Comparison of ENCODE assay signal across 14 cellular contexts in the genomic region with DNA sequence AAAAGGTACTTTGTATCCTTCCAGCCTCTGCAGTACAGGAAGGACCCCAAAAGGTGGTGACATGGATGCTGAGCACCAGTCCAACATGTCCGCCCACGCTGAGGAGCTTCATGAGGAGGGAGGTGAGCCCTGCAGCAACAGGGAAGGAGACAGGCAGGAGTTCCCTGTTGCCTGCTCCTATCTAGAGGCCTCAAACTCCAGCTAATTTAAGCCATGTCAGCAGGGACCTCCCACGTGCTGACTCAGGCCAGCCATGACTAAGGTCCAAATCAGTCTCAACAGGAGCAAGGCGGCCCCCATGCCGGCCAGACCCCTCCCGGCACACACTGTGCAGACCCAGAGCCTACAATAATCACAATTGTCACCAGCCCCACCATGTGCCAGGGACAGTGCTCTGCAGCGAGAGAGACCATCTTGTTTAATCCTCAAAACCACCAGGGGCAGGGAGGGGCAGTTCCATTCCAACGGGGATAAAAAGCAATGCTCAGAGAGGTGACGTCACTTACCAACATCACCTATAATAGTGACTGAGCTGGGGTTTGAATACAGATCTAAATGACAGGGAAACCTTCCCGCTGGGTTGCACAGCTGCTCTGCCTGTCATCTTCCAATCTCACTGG. TPM values are rescaled to one million over a fixed set of nuclear protein-coding genes. Genes with fewer than 3 reads are reported as not detected.
DNase-seq lines count a peak whose midpoint lies in the region; ATAC-seq, FAIRE-seq and TF ChIP-seq lines count a peak whose summit lies in the region.
"Had no signal": no experiment of that assay in that cellular context is flagged by ENCODE, and none has a peak within 500 bp of the region (broad histone marks: within the 10 kb centered on the region; RNA-seq: fewer than 3 reads in every experiment).

No MANE protein-coding gene starts in this region.

- H3K36me3 ChIP-seq in GM23248 (ENCODE audit: low read depth) (no peaks in the 10 kb centered on the region), endothelial cell of umbilical vein (ENCODE audit: control insufficient read depth in 2 of 2, extremely low read depth in 1 of 2, insufficient read depth in 2 of 2, low read length in 2 of 2) (no peaks in the 10 kb centered on the region), tibial nerve (no peaks in the 10 kb centered on the region)

- peaks cover 11% of the 10 kb centered on the region for H3K9me3 Mint-ChIP-seq in osteocyte (ENCODE audit: unreplicated experiment)

- H3K4me1 ChIP-seq in GM23248 (ENCODE audit: insufficient read depth): peaks cover 34% of the 10 kb centered on the region
- peaks cover 27% of the 10 kb centered on the region for H3K4me1 ChIP-seq in endothelial cell of umbilical vein (ENCODE audit: control insufficient read depth, extremely low read depth, insufficient read depth, low read length)
- H3K4me1 ChIP-seq in tibial nerve: peaks cover 0 to 15% (median 0%) of the 10 kb centered on the region in 4 donors

- H2AFZ ChIP-seq in GM23248: peak overlapping the region; percentile 27; the same call in 1 of the 2 replicates
- H2AFZ ChIP-seq in endothelial cell of umbilical vein (ENCODE audit: low read depth, low read length): peak overlapping the region; percentile 20

- no peaks in the 10 kb centered on the region for H3K9me2 ChIP-seq in GM23248 (ENCODE audit: insufficient read depth)

- H3K79me2 ChIP-seq in GM23248 (ENCODE audit: insufficient read depth) (no peaks in the 10 kb centered on the region), endothelial cell of umbilical vein (ENCODE audit: control insufficient read depth, insufficient read depth, low read length) (no peaks in the 10 kb centered on the region)

- H3K4me3 Mint-ChIP-seq in osteocyte (ENCODE audit: unreplicated experiment): no peak overlapping the region
- H3K4me3 Mint-ChIP-seq: neural crest cell had no signal

- H3K27me3 Mint-ChIP-seq in osteocyte (ENCODE audit: unreplicated experiment): peaks cover 2% of the 10 kb centered on the region

- no peaks in the 10 kb centered on the region for H3K9me3 ChIP-seq in GM23248 (ENCODE audit: low read depth)
- H3K9me3 ChIP-seq in endothelial cell of umbilical vein (replicated peaks; ENCODE audit: control insufficient read depth, insufficient read depth, low read length): no peaks in the 10 kb centered on the region
- peaks cover 0 to 11% (median 4%) of the 10 kb centered on the region in 4 donors for H3K9me3 ChIP-seq in tibial nerve

- H3K9ac ChIP-seq in GM23248 (no peak overlapping the region), endothelial cell of umbilical vein (replicated peaks; ENCODE audit: extremely low read depth, insufficient read depth, low read length) (no peak overlapping the region)

- no peak for TF ChIP-seq POLR2A in endothelial cell of umbilical vein (IDR thresholded peaks at IDR 0.05; ENCODE audit: low read depth, low read length)
- TF ChIP-seq POLR2A in tibial nerve (IDR thresholded peaks at IDR 0.05): no peak

- CTCF ChIA-PET in endothelial cell of umbilical vein (lab: Charles Lee): interaction anchor here (0.7 to 1.7 kb wide), 5 partner anchors 10 to 50 kb away, joined by 3 to 6 read pairs (median 5); no protein-coding TSS in a partner anchor

- FAIRE-seq in endothelial cell of umbilical vein (lab: Jason Lieb, UNC): no peak

- H3K27ac ChIP-seq in GM23248 (peak overlapping the region; percentile 58), endothelial cell of umbilical vein (ENCODE audit: insufficient read depth, low read depth, low read length) (no peak overlapping the region), tibial nerve (no peak overlapping the region)

- no peak for TF ChIP-seq EP300 in tibial nerve (IDR thresholded peaks at IDR 0.05)

- H3K9me1 ChIP-seq in endothelial cell of umbilical vein (replicated peaks; ENCODE audit: control insufficient read depth, extremely low read depth, insufficient read depth, low read length): no peaks in the 10 kb centered on the region

- H3K4me1 Mint-ChIP-seq in osteocyte (ENCODE audit: unreplicated experiment): peaks cover 38% of the 10 kb centered on the region

- H3K27me3 ChIP-seq in GM23248 (replicated peaks; ENCODE audit: insufficient read depth) (no peaks in the 10 kb centered on the region), endothelial cell of umbilical vein (ENCODE audit: control insufficient read depth in 2 of 2, insufficient read depth in 2 of 2, low read length in 2 of 2) (peaks cover 0 to 2% of the 10 kb centered on the region in 2 experiments), tibial nerve (peaks cover 0 to 4% of the 10 kb centered on the region in 2 donors)

- H3F3A ChIP-seq in GM23248 (ENCODE audit: insufficient read depth): peaks cover 20% of the 10 kb centered on the region

- H3K4me3 ChIP-seq in GM23248 (no peak overlapping the region), endothelial cell of umbilical vein (replicated peaks in 1 of 3; ENCODE audit: insufficient read depth in 1 of 3, low read depth in 1 of 3, low read length in 3 of 3) (no peak overlapping the region), tibial nerve (no peak overlapping the region)

- intact Hi-C loops in endothelial cell of umbilical vein (cut with micrococcal nuclease): no loop called here

- peak; percentile 86 for DNase-seq in GM23248
- peak; percentile 85 for DNase-seq in OCI-M1 (lab: John Stamatoyannopoulos, UW)
- no peak for DNase-seq in endothelial cell of umbilical vein (ENCODE audit: low read depth, low spot score)
- DNase-seq in osteocyte (ENCODE audit: extremely low spot score, unreplicated experiment): peak; percentile 64
- DNase-seq in tibial nerve (ENCODE audit: low spot score in 2 of 2): no peak
- no peak for DNase-seq in NCI-H2227 (lab: John Stamatoyannopoulos, UW; ENCODE audit: unreplicated experiment)
- DNase-seq in NCI-H345 treated with DMSO at 0.1 percent for 48 hours (lab: John Stamatoyannopoulos, UW; ENCODE audit: unreplicated experiment): no peak
- DNase-seq: activated gamma-delta T cell treated with Interleukin-2 at 50 U/mL for 16 hours; DMS53; MV-4-11; stimulated activated CD4-positive, alpha-beta T cell treated with anti-CD3 and anti-CD28 coated beads, Interleukin-4, amount 100 ng/mL, for 1 hour had no signal

- dilution Hi-C loops in endothelial cell of umbilical vein (cut with MboI; ENCODE audit: extremely low pct_ligation_motif_present, low sequenced_read_pairs): no loop called here

- ATAC-seq in GM19328 (IDR thresholded peaks at IDR 0.05; ENCODE audit: unreplicated experiment): no peak
- ATAC-seq: activated CD4-positive, CD25-positive, alpha-beta regulatory T cell treated with anti-CD3 and anti-CD28 coated beads, Interleukin-2, amount 50 U/mL, for 24 hours had no signal

- peak overlapping the region; percentile 57 for H3K4me2 ChIP-seq in GM23248 (ENCODE audit: unreplicated experiment)
- H3K4me2 ChIP-seq in endothelial cell of umbilical vein (ENCODE audit: insufficient read depth, low read length): no peak overlapping the region

- 46 to 49% methylated on average over 10 of the region's 10 CpGs for WGBS in GM23248 (ENCODE audit: low coverage in 1 of 2, low lambda C conversion rate in 2 of 2, missing lambda C conversion rate in 2 of 2), 2 experiments
- 60 to 77% methylated on average over 8 to 10 of the region's 10 CpGs for WGBS in tibial nerve, 2 donors

- BruUV-seq in endothelial cell of umbilical vein (replicated peaks; lab: Mats Ljungman, UMichigan): no TSS peak

- peaks cover 3% of the 10 kb centered on the region for H3K36me3 Mint-ChIP-seq in osteocyte (ENCODE audit: unreplicated experiment)

- in situ Hi-C loops in GM23248 (cut with MboI): no loop called here

- H3K27ac Mint-ChIP-seq in osteocyte (ENCODE audit: unreplicated experiment): peak overlapping the region; percentile 42

- POLR2A ChIA-PET in endothelial cell of umbilical vein (lab: Charles Lee): no interaction called here

- TF ChIP-seq CTCF in endothelial cell of umbilical vein (IDR thresholded peaks at IDR 0.05; ENCODE audit: extremely low read depth in 1 of 2, insufficient read depth in 1 of 2, low read depth in 1 of 2, low read length in 2 of 2) (no peak), osteocyte (IDR thresholded peaks at IDR 0.05) (no peak), tibial nerve (IDR thresholded peaks at IDR 0.05) (no peak)

- H4K20me1 ChIP-seq in GM23248 (ENCODE audit: insufficient read depth): no peaks in the 10 kb centered on the region
- H4K20me1 ChIP-seq in endothelial cell of umbilical vein (replicated peaks; ENCODE audit: control insufficient read depth, extremely low read depth, insufficient read depth, low read length): no peaks in the 10 kb centered on the region

TF ChIP-seq in endothelial cell of umbilical vein, 7 proteins besides CTCF, POLR2A, EP300 and RAD21:
- no peak for TF ChIP-seq JUN (IDR thresholded peaks at IDR 0.05; ENCODE audit: borderline replicate concordance, insufficient read depth, insufficient read length, low read depth)
- TF ChIP-seq EZH2 (IDR thresholded peaks at IDR 0.05; ENCODE audit: borderline replicate concordance, low read depth, low read length, severe bottlenecking): no peak
- TF ChIP-seq, protein P1, sequence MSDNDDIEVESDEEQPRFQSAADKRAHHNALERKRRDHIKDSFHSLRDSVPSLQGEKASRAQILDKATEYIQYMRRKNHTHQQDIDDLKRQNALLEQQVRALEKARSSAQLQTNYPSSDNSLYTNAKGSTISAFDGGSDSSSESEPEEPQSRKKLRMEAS (IDR thresholded peaks at IDR 0.05; ENCODE audit: insufficient read depth, insufficient read length): no peak
- no peak for TF ChIP-seq GATA2 (IDR thresholded peaks at IDR 0.05; ENCODE audit: insufficient read depth, insufficient read length, low read depth, low read length)
- no peak for TF ChIP-seq POLR2AphosphoS5 (IDR thresholded peaks at IDR 0.05; ENCODE audit: insufficient read depth, low read depth, low read length)
- no peak for TF ChIP-seq FOS (IDR thresholded peaks at IDR 0.05; ENCODE audit: borderline replicate concordance, insufficient read depth, low read length)
- no peak for TF ChIP-seq MYC (IDR thresholded peaks at IDR 0.05; ENCODE audit: low read depth, low read length)

RNA-seq across cellular contexts. Expression of a gene that starts 54.5 kb away (rescaled TPM):
- 23.8 and 28.6 TPM in 2 replicates for total RNA-seq in GM23248 (2014; rRNA removed; shearing (Covaris generic))
- 33.3 and 34.0 TPM in 2 replicates for polyA plus RNA-seq in GM23248 (2016; fragmentation: Nextera tagmentation; extraction: Ambion mirVana)
- total RNA-seq in endothelial cell of umbilical vein: 62.2 and 63.9 TPM in 2 replicates
- polyA plus RNA-seq in endothelial cell of umbilical vein: 28.8 and 35.6 TPM in 2 replicates
- 25.9 and 36.8 TPM in 2 replicates for polyA plus RNA-seq in endothelial cell of umbilical vein (2011; cell fraction: cytosol; rRNA removed)
- 30.1 and 31.5 TPM in 2 replicates for polyA plus RNA-seq in endothelial cell of umbilical vein (2011; cell fraction: nucleus; rRNA removed)
- polyA plus RNA-seq in endothelial cell of umbilical vein (2012): 33.0 and 37.6 TPM in 2 replicates
- polyA minus RNA-seq in endothelial cell of umbilical vein: 17.3 and 17.5 TPM in 2 replicates
- 58.1 TPM for polyA minus RNA-seq in endothelial cell of umbilical vein (2011; cell fraction: cytosol; rRNA and poly(A)+ RNA removed)
- polyA minus RNA-seq in endothelial cell of umbilical vein (2011; cell fraction: nucleus; rRNA and poly(A)+ RNA removed): 9.7 and 17.3 TPM in 2 replicates
- 0.67 and 0.91 TPM in 2 replicates for total RNA-seq in osteocyte
- 10 to 100 TPM in 3 of 4 donors, 1 to 10 TPM in 1; 8.1 to 24.7 (median 15.9) TPM for total RNA-seq in tibial nerve

Comparison
In these comparisons a context has a peak if more than half of its experiments do, and no peak if none do; other contexts are left out.
1. DNase-seq: peak in GM23248 (single experiment), OCI-M1 (single experiment) and osteocyte (single experiment); none in endothelial cell of umbilical vein (single experiment), tibial nerve (0 of 2), NCI-H2227 (single experiment) and NCI-H345 treated with DMSO at 0.1 percent for 48 hours (single experiment).